ENCODE assay signal across 32 cellular contexts in genomic region chrX:146241902-146242301, GRCh38.
"Had no signal": no experiment of that assay in that cellular context is flagged by ENCODE, and none has a peak within 500 bp of the region (broad histone marks: within the 10 kb centered on the region; RNA-seq: fewer than 3 reads in every experiment).

No MANE protein-coding gene starts in this region.

- H3K4me1 ChIP-seq: esophagus muscularis mucosa, heart left ventricle had no signal

- H3K36me3 Mint-ChIP-seq: activated naive CD8-positive, alpha-beta T cell had no signal

- H3K4me3 Mint-ChIP-seq: activated B cell treated with CpG ODN at 0.5 μM for 24 hours; activated CD8-positive, alpha-beta T cell treated with anti-CD3 and anti-CD28 coated beads for 36 hours; activated naive CD8-positive, alpha-beta T cell; activated T-cell treated with anti-CD3 and anti-CD28 coated beads, Interleukin-2, amount 50 U/mL, for 4 hours; activated T-helper 17 cell treated with anti-CD3 and anti-CD28 coated beads, Interleukin-2, amount 50 U/mL, for 72 hours; central memory CD8-positive, alpha-beta T cell; dendritic cell treated with granulocyte-macrophage colony-stimulating factor and Interleukin-4, amounts not matched to agents 40 ng/mL and 50 ng/mL, for 4 days; T-helper 17 cell; T-helper 2 cell treated with Interferon-gamma antibody and Interleukin-4, amounts not matched to agents 5 μg/mL and 100 μg/mL, for 36 hours had no signal

- DNase-seq: activated B cell treated with CpG ODN at 0.5 μM for 24 hours; activated CD4-positive, alpha-beta T cell treated with anti-CD3 and anti-CD28 coated beads for 48 hours; activated CD4-positive, alpha-beta T cell treated with anti-CD3 and anti-CD28 coated beads, Interleukin-2, amount 50 U/mL, for 1 hour; activated CD4-positive, alpha-beta T cell treated with anti-CD3 and anti-CD28 coated beads, Interleukin-2, amount 50 U/mL, for 48 hours; activated CD8-positive, alpha-beta memory T cell treated with anti-CD3 and anti-CD28 coated beads for 24 hours; activated CD8-positive, alpha-beta T cell treated with anti-CD3 and anti-CD28 coated beads for 36 hours; activated effector memory CD4-positive, alpha-beta T cell treated with Interleukin-2 at 50 U/mL for 16 hours; activated gamma-delta T cell treated with Interleukin-2 at 50 U/mL for 16 hours; activated naive CD4-positive, alpha-beta T cell treated with anti-CD3 and anti-CD28 coated beads, Interleukin-2, amount 50 U/mL, for 16 hours; activated naive CD4-positive, alpha-beta T cell treated with Interleukin-2 at 50 U/mL for 16 hours; activated T-cell treated with anti-CD3 and anti-CD28 coated beads, Interleukin-2, amount 50 U/mL, for 4 hours; amniotic stem cell; anterior cingulate cortex; brain microvascular endothelial cell; dorsolateral prefrontal cortex; effector memory CD4-positive, alpha-beta T cell; erythroblast; foreskin fibroblast; glutamatergic neuron; heart left ventricle; T-helper 1 cell; T-helper 17 cell; T1000; WERI-Rb-1 had no signal

- H3K27ac Mint-ChIP-seq: activated B cell treated with CpG ODN at 0.5 μM for 24 hours; activated CD8-positive, alpha-beta T cell treated with anti-CD3 and anti-CD28 coated beads for 36 hours; activated naive CD8-positive, alpha-beta T cell; activated T-helper 17 cell treated with anti-CD3 and anti-CD28 coated beads, Interleukin-2, amount 50 U/mL, for 72 hours; dendritic cell treated with granulocyte-macrophage colony-stimulating factor and Interleukin-4, amounts not matched to agents 40 ng/mL and 50 ng/mL, for 4 days; T-helper 17 cell; T-helper 2 cell treated with Interferon-gamma antibody and Interleukin-4, amounts not matched to agents 5 μg/mL and 100 μg/mL, for 36 hours had no signal

- H3K9me3 Mint-ChIP-seq: activated B cell treated with CpG ODN at 0.5 μM for 24 hours; activated CD8-positive, alpha-beta T cell treated with anti-CD3 and anti-CD28 coated beads for 36 hours; dendritic cell treated with granulocyte-macrophage colony-stimulating factor and Interleukin-4, amounts not matched to agents 40 ng/mL and 50 ng/mL, for 4 days had no signal

- H3K27me3 ChIP-seq: brain microvascular endothelial cell, esophagus muscularis mucosa, heart left ventricle had no signal

- ATAC-seq: activated CD4-positive, CD25-positive, alpha-beta regulatory T cell treated with anti-CD3 and anti-CD28 coated beads, Interleukin-2, amount 50 U/mL, for 24 hours; activated CD8-positive, alpha-beta T cell treated with anti-CD3 and anti-CD28 coated beads for 36 hours; activated T-cell treated with anti-CD3 and anti-CD28 coated beads, Interleukin-2, amount 50 U/mL, for 4 hours; activated T-helper 17 cell treated with anti-CD3 and anti-CD28 coated beads, Interleukin-2, amount 50 U/mL, for 72 hours; heart left ventricle; T-helper 17 cell had no signal

- H3K4me3 ChIP-seq: coronary artery, dorsolateral prefrontal cortex, esophagus muscularis mucosa, heart left ventricle had no signal

- H3K27ac ChIP-seq: brain microvascular endothelial cell, coronary artery, dorsolateral prefrontal cortex, esophagus muscularis mucosa, heart left ventricle, WERI-Rb-1 had no signal

- H3K9me3 ChIP-seq: esophagus muscularis mucosa, heart left ventricle had no signal

- H3K36me3 ChIP-seq: brain microvascular endothelial cell, esophagus muscularis mucosa, heart left ventricle, WERI-Rb-1 had no signal

- H3K27me3 Mint-ChIP-seq: activated B cell treated with CpG ODN at 0.5 μM for 24 hours; activated CD8-positive, alpha-beta T cell treated with anti-CD3 and anti-CD28 coated beads for 36 hours; activated naive CD8-positive, alpha-beta T cell; activated T-helper 17 cell treated with anti-CD3 and anti-CD28 coated beads, Interleukin-2, amount 50 U/mL, for 72 hours; central memory CD8-positive, alpha-beta T cell; dendritic cell treated with granulocyte-macrophage colony-stimulating factor and Interleukin-4, amounts not matched to agents 40 ng/mL and 50 ng/mL, for 4 days; T-helper 17 cell had no signal

- H3K4me1 Mint-ChIP-seq: activated B cell treated with CpG ODN at 0.5 μM for 24 hours; activated T-helper 17 cell treated with anti-CD3 and anti-CD28 coated beads, Interleukin-2, amount 50 U/mL, for 72 hours; central memory CD8-positive, alpha-beta T cell; T-helper 17 cell had no signal
